32 cellular contexts compared by ENCODE assay signal in genomic region chr1:53024117-53024516, GRCh38. TPM values are rescaled to one million over a fixed set of nuclear protein-coding genes. Genes with fewer than 3 reads are reported as not detected.
"Had no signal": no experiment of that assay in that cellular context is flagged by ENCODE, and none has a peak within 500 bp of the region (broad histone marks: within the 10 kb centered on the region; RNA-seq: fewer than 3 reads in every experiment).

No MANE protein-coding gene starts in this region.

- H3K4me1 ChIP-seq: breast epithelium had no signal

- H3K4me3 Mint-ChIP-seq: activated B cell treated with CpG ODN at 0.5 μM for 24 hours; activated CD4-positive, alpha-beta T cell treated with anti-CD3 and anti-CD28 coated beads, Interleukin-2, amount 10 ng/mL, durations not matched to agents 24 days and 14 days; activated naive CD4-positive, alpha-beta T cell treated with anti-CD3 and anti-CD28 coated beads, Interleukin-2, amount 50 U/mL, for 24 hours; activated T-cell treated with anti-CD3 and anti-CD28 coated beads, Interleukin-2, amount 50 U/mL, for 24 hours; central memory CD8-positive, alpha-beta T cell; effector memory CD8-positive, alpha-beta T cell; immature natural killer cell; mesothelial cell of epicardium; naive thymus-derived CD8-positive, alpha-beta T cell; neural progenitor cell; stimulated activated memory B cell treated with anti-CD40 and anti-IgM and Interleukin-4, amounts not matched to agents 10 μg/mL and 1 μg/mL and 100 μg/mL, for 72 hours; T-helper 1 cell treated with Interleukin-12 subunit alpha and Interleukin-12 subunit beta and Interleukin-4 antibody, amounts not matched to agents 30 μg/mL and 1 μg/mL, for 36 hours; type B pancreatic cell had no signal

- H3K9me3 ChIP-seq: breast epithelium, sigmoid colon, testis, vagina had no signal

- H3K4me1 Mint-ChIP-seq: activated CD4-positive, alpha-beta T cell treated with anti-CD3 and anti-CD28 coated beads, Interleukin-2, amount 10 ng/mL, durations not matched to agents 24 days and 14 days; mesothelial cell of epicardium; neural progenitor cell; stimulated activated memory B cell treated with anti-CD40 and anti-IgM and Interleukin-4, amounts not matched to agents 10 μg/mL and 1 μg/mL and 100 μg/mL, for 72 hours had no signal

- H3K27ac Mint-ChIP-seq: activated B cell treated with CpG ODN at 0.5 μM for 24 hours; activated CD4-positive, alpha-beta T cell treated with anti-CD3 and anti-CD28 coated beads, Interleukin-2, amount 10 ng/mL, durations not matched to agents 24 days and 14 days; activated naive CD4-positive, alpha-beta T cell treated with anti-CD3 and anti-CD28 coated beads, Interleukin-2, amount 50 U/mL, for 24 hours; activated T-cell treated with anti-CD3 and anti-CD28 coated beads, Interleukin-2, amount 50 U/mL, for 24 hours; activated T-helper 2 cell treated with anti-CD3 and anti-CD28 coated beads, Interferon-gamma antibody, Interleukin-2, Interleukin-4, amounts not matched to agents 10 μg/mL and 5 μg/mL and 100 μg/mL, durations not matched to agents 14 hours and 24 hours and 36 hours; mesothelial cell of epicardium; naive thymus-derived CD8-positive, alpha-beta T cell; neural progenitor cell; stimulated activated memory B cell treated with anti-CD40 and anti-IgM and Interleukin-4, amounts not matched to agents 10 μg/mL and 1 μg/mL and 100 μg/mL, for 72 hours; T-helper 1 cell treated with Interleukin-12 subunit alpha and Interleukin-12 subunit beta and Interleukin-4 antibody, amounts not matched to agents 30 μg/mL and 1 μg/mL, for 36 hours; type B pancreatic cell had no signal

- H3K9me3 Mint-ChIP-seq: activated B cell treated with CpG ODN at 0.5 μM for 24 hours; activated CD4-positive, alpha-beta T cell treated with anti-CD3 and anti-CD28 coated beads, Interleukin-2, amount 10 ng/mL, durations not matched to agents 24 days and 14 days; activated naive CD4-positive, alpha-beta T cell treated with anti-CD3 and anti-CD28 coated beads, Interleukin-2, amount 50 U/mL, for 24 hours; activated T-cell treated with anti-CD3 and anti-CD28 coated beads, Interleukin-2, amount 50 U/mL, for 24 hours; activated T-helper 2 cell treated with anti-CD3 and anti-CD28 coated beads, Interferon-gamma antibody, Interleukin-2, Interleukin-4, amounts not matched to agents 10 μg/mL and 5 μg/mL and 100 μg/mL, durations not matched to agents 14 hours and 24 hours and 36 hours; central memory CD8-positive, alpha-beta T cell; effector memory CD8-positive, alpha-beta T cell; immature natural killer cell; mesothelial cell of epicardium; naive thymus-derived CD8-positive, alpha-beta T cell; neural progenitor cell; stimulated activated memory B cell treated with anti-CD40 and anti-IgM and Interleukin-4, amounts not matched to agents 10 μg/mL and 1 μg/mL and 100 μg/mL, for 72 hours; T-helper 1 cell treated with Interleukin-12 subunit alpha and Interleukin-12 subunit beta and Interleukin-4 antibody, amounts not matched to agents 30 μg/mL and 1 μg/mL, for 36 hours; type B pancreatic cell had no signal

- H3K36me3 ChIP-seq: breast epithelium, neural progenitor cell, vagina had no signal

- H3K27me3 ChIP-seq: breast epithelium, dorsolateral prefrontal cortex, hepatocyte, neural progenitor cell, sigmoid colon, testis, vagina had no signal

- H3K4me3 ChIP-seq: breast epithelium, dorsolateral prefrontal cortex, hepatocyte, neural progenitor cell, sigmoid colon, smooth muscle cell, testis, vagina had no signal

- DNase-seq: activated B cell treated with CpG ODN at 0.5 μM for 24 hours; activated CD4-positive, alpha-beta T cell treated with anti-CD3 and anti-CD28 coated beads, Interleukin-2, amount 10 ng/mL, durations not matched to agents 24 days and 14 days; activated T-cell treated with anti-CD3 and anti-CD28 coated beads, Interleukin-2, amount 50 U/mL, for 24 hours; amniotic stem cell; dorsolateral prefrontal cortex; effector memory CD8-positive, alpha-beta T cell; foreskin melanocyte; immature natural killer cell; left ventricle myocardium superior; mammary epithelial cell; posterior cingulate gyrus; sigmoid colon; stimulated activated CD4-positive, alpha-beta T cell treated with anti-CD3 and anti-CD28 coated beads, Interleukin-15, amount 100 ng/mL, for 24 hours; T1000; testis had no signal

- H3K27me3 Mint-ChIP-seq: activated B cell treated with CpG ODN at 0.5 μM for 24 hours; activated CD4-positive, alpha-beta T cell treated with anti-CD3 and anti-CD28 coated beads, Interleukin-2, amount 10 ng/mL, durations not matched to agents 24 days and 14 days; activated naive CD4-positive, alpha-beta T cell treated with anti-CD3 and anti-CD28 coated beads, Interleukin-2, amount 50 U/mL, for 24 hours; activated T-cell treated with anti-CD3 and anti-CD28 coated beads, Interleukin-2, amount 50 U/mL, for 24 hours; central memory CD8-positive, alpha-beta T cell; effector memory CD8-positive, alpha-beta T cell; naive thymus-derived CD8-positive, alpha-beta T cell; stimulated activated memory B cell treated with anti-CD40 and anti-IgM and Interleukin-4, amounts not matched to agents 10 μg/mL and 1 μg/mL and 100 μg/mL, for 72 hours; type B pancreatic cell had no signal

- ATAC-seq: effector memory CD8-positive, alpha-beta T cell; esophagus mucosa; naive thymus-derived CD8-positive, alpha-beta T cell; stimulated activated memory B cell treated with anti-CD40 and anti-IgM and Interleukin-4, amounts not matched to agents 10 μg/mL and 1 μg/mL and 100 μg/mL, for 72 hours had no signal

- H3K36me3 Mint-ChIP-seq: mesothelial cell of epicardium, neural progenitor cell, type B pancreatic cell had no signal

- FAIRE-seq: colon, endothelial cell of umbilical vein had no signal

- H3K27ac ChIP-seq: dorsolateral prefrontal cortex, neural progenitor cell had no signal

RNA-seq across cellular contexts. Expression of gene PODN, which starts 37.9 kb away (rescaled TPM):
- total RNA-seq: activated B cell treated with CpG ODN at 0.5 μM for 24 hours; activated CD4-positive, alpha-beta T cell treated with anti-CD3 and anti-CD28 coated beads, Interleukin-2, amount 10 ng/mL, durations not matched to agents 24 days and 14 days; activated T-helper 2 cell treated with anti-CD3 and anti-CD28 coated beads, Interferon-gamma antibody, Interleukin-2, Interleukin-4, amounts not matched to agents 10 μg/mL and 5 μg/mL and 100 μg/mL, durations not matched to agents 14 hours and 24 hours and 36 hours; kidney epithelial cell; mammary epithelial cell; naive thymus-derived CD8-positive, alpha-beta T cell had no signal
